In genomic region chr6:168884646-168885086, GRCh38 we compare ENCODE assay signal across 1 cellular context.
TF ChIP-seq lines count a peak whose summit lies in the region.

No MANE protein-coding gene starts in this region.

TF ChIP-seq in K562, 482 proteins besides CTCF, POLR2A, EP300 and RAD21 (continued from another document):
- peak; percentile 88 to 97 for TF ChIP-seq E2F6 (IDR thresholded peaks at IDR 0.05; ENCODE audit: borderline replicate concordance in 1 of 2, extremely low read depth in 1 of 2, insufficient read depth in 1 of 2, insufficient read length in 1 of 2, low read depth in 1 of 2, low read length in 1 of 2, poor library complexity in 1 of 2, severe bottlenecking in 1 of 2)
- TF ChIP-seq FOS (IDR thresholded peaks at IDR 0.05; ENCODE audit: extremely low read depth, insufficient read length), result no peak
- TF ChIP-seq ETS1 (conservative IDR thresholded peaks at IDR 0.05; ENCODE audit: control insufficient read depth, low read depth, low read length), result 0 out of 2 replicates have a peak, but pooled peaks have one; percentile 40
- no peak for TF ChIP-seq ZNF140 (CRISPR knock-in tag; IDR thresholded peaks at IDR 0.05)
- TF ChIP-seq CBX5 (IDR thresholded peaks at IDR 0.05; ENCODE audit: borderline replicate concordance, low read depth), result no peak
- TF ChIP-seq DEAF1 (CRISPR knock-in tag; IDR thresholded peaks at IDR 0.05), result peak; percentile 76
- peak; percentile 94; the same call in 1 of the 2 replicates for TF ChIP-seq MBD1 (CRISPR knock-in tag; IDR thresholded peaks at IDR 0.05)
- TF ChIP-seq ZNF511 (CRISPR knock-in tag; IDR thresholded peaks at IDR 0.05), result no peak
- peak; percentile 16; the same call in 1 of the 2 replicates for TF ChIP-seq ZBTB7A (IDR thresholded peaks at IDR 0.05; ENCODE audit: borderline replicate concordance, control insufficient read depth, low read depth, low read length)
- peak in 1 of 3 experiments; percentile 44 for TF ChIP-seq YY1 (IDR thresholded peaks at IDR 0.05; ENCODE audit: borderline replicate concordance in 1 of 3, control insufficient read depth in 1 of 3, extremely low read depth in 1 of 3, insufficient read depth in 3 of 3, insufficient read length in 1 of 3, insufficient replicate concordance in 2 of 3, low read depth in 1 of 3, low read length in 2 of 3)
- TF ChIP-seq BHLHE40 (IDR thresholded peaks at IDR 0.05; ENCODE audit: low read length), result peak; percentile 63; the same call in 1 of the 2 replicates
- no peak for TF ChIP-seq ZNF707 (CRISPR knock-in tag; conservative IDR thresholded peaks at IDR 0.05)
- TF ChIP-seq CC2D1A (IDR thresholded peaks at IDR 0.05), result 0 out of 2 replicates have a peak, but pooled peaks have one; percentile 24
- TF ChIP-seq MYBL2 (IDR thresholded peaks at IDR 0.05; ENCODE audit: low read depth), result no peak
- no peak for TF ChIP-seq MYBL2 (CRISPR knock-in tag; IDR thresholded peaks at IDR 0.05; ENCODE audit: borderline replicate concordance)
- TF ChIP-seq L3MBTL2 (IDR thresholded peaks at IDR 0.05), result peak; percentile 90
- peak; percentile 26; the same call in 1 of the 2 replicates for TF ChIP-seq TFAP4 (CRISPR knock-in tag; IDR thresholded peaks at IDR 0.05; ENCODE audit: borderline replicate concordance)
- no peak for TF ChIP-seq ADNP (tag; IDR thresholded peaks at IDR 0.05)
- TF ChIP-seq SMC3 (conservative IDR thresholded peaks at IDR 0.05; ENCODE audit: insufficient read depth, low read depth, low read length), result peak; percentile 90
- TF ChIP-seq RB1 (IDR thresholded peaks at IDR 0.05; ENCODE audit: low read depth), result peak; percentile 91
- TF ChIP-seq PTRF (tag; IDR thresholded peaks at IDR 0.05), result no peak
- peak in 1 of 2 experiments; percentile 25; a peak in 2 of 4 replicates for TF ChIP-seq NRF1 (conservative IDR thresholded peaks at IDR 0.05 in 1 of 2, IDR thresholded peaks at IDR 0.05 in 1 of 2)
- no peak for TF ChIP-seq CBX8 (IDR thresholded peaks at IDR 0.05; ENCODE audit: borderline replicate concordance, extremely low read depth, low read depth, low read length, poor library complexity, severe bottlenecking)
- TF ChIP-seq CXXC5 (CRISPR knock-in tag; IDR thresholded peaks at IDR 0.05), result peak; percentile 50
- 0 out of 2 replicates have a peak, but pooled peaks have one; percentile 27 for TF ChIP-seq CBX1 (IDR thresholded peaks at IDR 0.05; ENCODE audit: low read depth)
- peak; percentile 80; the same call in 1 of the 2 replicates for TF ChIP-seq EZH2 (IDR thresholded peaks at IDR 0.05; ENCODE audit: borderline replicate concordance, low read depth, low read length)
- peak; percentile 75 for TF ChIP-seq MGA (IDR thresholded peaks at IDR 0.05)
- 0 out of 2 replicates have a peak, but pooled peaks have one; percentile 13 for TF ChIP-seq ZNF24 (IDR thresholded peaks at IDR 0.05)
- TF ChIP-seq STAG1 (CRISPR knock-in tag; IDR thresholded peaks at IDR 0.05; ENCODE audit: borderline replicate concordance), result peak; percentile 86
- peak; percentile 70; the same call in 1 of the 2 replicates for TF ChIP-seq ARID2 (IDR thresholded peaks at IDR 0.05)
- 0 out of 2 replicates have a peak, but pooled peaks have one; percentile 10 for TF ChIP-seq JUND (IDR thresholded peaks at IDR 0.05; ENCODE audit: borderline replicate concordance, low read depth, low read length)
- no peak for TF ChIP-seq JUND (tag; IDR thresholded peaks at IDR 0.05; ENCODE audit: borderline replicate concordance, low read depth, low read length)
- no peak for TF ChIP-seq ZNF449 (CRISPR knock-in tag; IDR thresholded peaks at IDR 0.05)
- no peak for TF ChIP-seq SMARCE1 (IDR thresholded peaks at IDR 0.05)
TF ChIP-seq in K562: peak in this region for 24.
